8 cellular contexts compared by ENCODE assay signal in genomic region chr11:77590194-77590591, GRCh38. TPM values are rescaled to one million over a fixed set of nuclear protein-coding genes. Genes with fewer than 3 reads are reported as not detected.
A peak's percentile ranks its signal among the peaks of the same experiment; 100 is the strongest.
DNase-seq lines count a peak whose midpoint lies in the region; ATAC-seq and TF ChIP-seq lines count a peak whose summit lies in the region.

No MANE protein-coding gene starts in this region.

- peak overlapping the region; percentile 82 to 94 (median 90) for H3K27ac ChIP-seq in transverse colon

- H3K36me3 Mint-ChIP-seq in endothelial cell (ENCODE audit: low read depth, unreplicated experiment) (peaks cover 1% of the 10 kb centered on the region), mesothelial cell of epicardium (no peaks in the 10 kb centered on the region)

- peak overlapping the region; percentile 35 to 74 (median 65) for H3K4me3 ChIP-seq in transverse colon

- H3K4me1 Mint-ChIP-seq in endothelial cell (ENCODE audit: unreplicated experiment) (peaks cover 9% of the 10 kb centered on the region), mesothelial cell of epicardium (peaks cover 15% of the 10 kb centered on the region)

- no peaks in the 10 kb centered on the region for H3K9me3 ChIP-seq in transverse colon

- no peak overlapping the region for H3K27ac Mint-ChIP-seq in endothelial cell (ENCODE audit: unreplicated experiment)
- peak overlapping the region; percentile 80 for H3K27ac Mint-ChIP-seq in mesothelial cell of epicardium

- H3K9me3 Mint-ChIP-seq in endothelial cell (ENCODE audit: unreplicated experiment) (no peaks in the 10 kb centered on the region), mesothelial cell of epicardium (no peaks in the 10 kb centered on the region)

- peak; percentile 5 for TF ChIP-seq POLR2A in transverse colon (IDR thresholded peaks at IDR 0.05)

- ATAC-seq in HG03354 (IDR thresholded peaks at IDR 0.05; ENCODE audit: poor library complexity, severe bottlenecking, unreplicated experiment), result peak; percentile 11

- in situ Hi-C loops in transverse colon (cut with MboI; ENCODE audit: low pct_ligation_motif_present in 1 of 4, low pct_unique_long_range_greater_than_20kb in 1 of 4, low sequenced_read_pairs in 3 of 4), result no loop called here

- H3K4me3 Mint-ChIP-seq in endothelial cell (ENCODE audit: unreplicated experiment) (peak overlapping the region; percentile 87), mesothelial cell of epicardium (peak overlapping the region; percentile 86)

- peaks cover 10 to 20% (median 14%) of the 10 kb centered on the region in 4 donors for H3K4me1 ChIP-seq in transverse colon

- no peak for TF ChIP-seq EP300 in transverse colon (IDR thresholded peaks at IDR 0.05; ENCODE audit: low read depth)

- WGBS in transverse colon (ENCODE audit: low coverage in 1 of 2), 2 donors, result 2% methylated on average over 25 of the region's 25 CpGs; no CpG with 5 or more reads in 1 of the 2 donors

- H3K27me3 ChIP-seq in transverse colon, result no peaks in the 10 kb centered on the region

- H3K27me3 Mint-ChIP-seq in endothelial cell (ENCODE audit: unreplicated experiment) (peaks cover 5% of the 10 kb centered on the region), mesothelial cell of epicardium (ENCODE audit: low read depth) (no peaks in the 10 kb centered on the region)

- peak; percentile 70 for DNase-seq in activated CD8-positive, alpha-beta memory T cell treated with anti-CD3 and anti-CD28 coated beads, Interleukin-2, amount 50 U/mL, for 48 hours
- no peak for DNase-seq in activated CD8-positive, alpha-beta memory T cell treated with anti-CD3 and anti-CD28 coated beads, Interleukin-2, amount 50 U/mL, for 4 hours
- peak; percentile 63 for DNase-seq in SW480 (ENCODE audit: low spot score)
- peak; percentile 14 for DNase-seq in endothelial cell (ENCODE audit: low spot score)
- no peak for DNase-seq in mesothelial cell of epicardium (ENCODE audit: low spot score in 2 of 2, unreplicated experiment in 2 of 2)
- peak; percentile 57 for DNase-seq in transverse colon
- no peak for DNase-seq in NOMO-1 treated with DMSO at 0.1 percent for 48 hours (lab: John Stamatoyannopoulos, UW; ENCODE audit: unreplicated experiment)

- intact Hi-C loops in transverse colon (cut with DNase I; ENCODE audit: low total_unique reads), result no loop called here

- TF ChIP-seq CTCF in endothelial cell (IDR thresholded peaks at IDR 0.05; ENCODE audit: unreplicated experiment) (no peak), mesothelial cell of epicardium (IDR thresholded peaks at IDR 0.05; ENCODE audit: unreplicated experiment) (no peak), transverse colon (IDR thresholded peaks at IDR 0.05) (peak in 1 of 5 experiments; percentile 15)

- H3K36me3 ChIP-seq in transverse colon, result no peaks in the 10 kb centered on the region

RNA-seq across cellular contexts. Expression of gene AQP11, which starts 0.4 kb away (rescaled TPM):
- total RNA-seq in endothelial cell (ENCODE audit: unreplicated experiment) (0.33 TPM), mesothelial cell of epicardium (1.8 to 1.9 TPM (median 1.9 TPM) in 3 replicates), transverse colon (10 to 100 TPM in 1 of 4 donors, 1 to 10 TPM in 3; 2.6 to 10.2 (median 7.4) TPM)

RNA-seq across cellular contexts. Expression of gene CLNS1A, which starts 47.4 kb away (rescaled TPM):
- total RNA-seq in endothelial cell (ENCODE audit: unreplicated experiment) (95.6 TPM), mesothelial cell of epicardium (151 to 167 TPM (median 164 TPM) in 3 replicates), transverse colon (10 to 100 TPM in 3 of 4 donors, 1 to 10 TPM in 1; 9.4 to 96.3 (median 60.6) TPM)

Comparison
In these comparisons a context has a peak if more than half of its experiments do, and no peak if none do; other contexts are left out.
1. DNase-seq: peak in activated CD8-positive, alpha-beta memory T cell treated with anti-CD3 and anti-CD28 coated beads, Interleukin-2, amount 50 U/mL, for 48 hours (single experiment), SW480 (single experiment), endothelial cell (single experiment) and transverse colon (single experiment); none in activated CD8-positive, alpha-beta memory T cell treated with anti-CD3 and anti-CD28 coated beads, Interleukin-2, amount 50 U/mL, for 4 hours (single experiment), mesothelial cell of epicardium (0 of 2) and NOMO-1 treated with DMSO at 0.1 percent for 48 hours (single experiment).